Comparison of ENCODE assay signal across 10 cellular contexts in the genomic region with DNA sequence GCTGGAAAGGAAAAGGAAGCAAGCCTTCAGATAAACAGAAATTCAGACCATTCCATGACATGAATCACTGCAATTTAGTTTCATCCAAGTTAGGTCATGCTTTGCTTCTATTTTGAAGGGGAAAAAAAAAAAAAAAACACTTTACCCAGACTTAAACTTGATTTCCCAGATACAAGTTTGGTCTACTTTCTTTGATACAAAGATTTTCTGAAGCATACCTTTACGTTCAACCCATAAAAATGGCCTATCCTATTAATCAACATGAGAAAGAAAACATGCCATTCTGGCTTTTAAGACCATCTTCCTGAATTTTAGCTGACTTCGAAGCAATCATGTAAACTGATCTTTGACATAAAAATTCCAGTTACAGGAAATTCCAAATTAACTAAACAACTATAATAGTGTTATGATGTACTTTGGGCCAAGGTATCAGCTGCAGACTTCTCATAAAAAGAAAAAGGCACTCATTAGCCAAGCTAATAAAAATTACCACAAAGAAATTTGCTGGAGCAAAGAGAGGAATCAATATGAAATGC. TPM values are rescaled to one million over a fixed set of nuclear protein-coding genes. Genes with fewer than 3 reads are reported as not detected.
A peak's percentile ranks its signal among the peaks of the same experiment; 100 is the strongest.
DNase-seq lines count a peak whose midpoint lies in the region; ATAC-seq and TF ChIP-seq lines count a peak whose summit lies in the region.
"Had no signal": no experiment of that assay in that cellular context is flagged by ENCODE, and none has a peak within 500 bp of the region (broad histone marks: within the 10 kb centered on the region; RNA-seq: fewer than 3 reads in every experiment).

No MANE protein-coding gene starts in this region.

- intact Hi-C loops in heart left ventricle (cut with DNase I), result no loop called here
- intact Hi-C loops in right cardiac atrium (cut with DNase I), result no loop called here
- intact Hi-C loops in colonic mucosa (cut with DNase I), result no loop called here
- intact Hi-C loops in vagina (cut with DNase I), result no loop called here

- TF ChIP-seq CTCF in heart left ventricle (IDR thresholded peaks at IDR 0.05) (no peak), colonic mucosa (IDR thresholded peaks at IDR 0.05) (no peak), mesothelial cell of epicardium (IDR thresholded peaks at IDR 0.05; ENCODE audit: unreplicated experiment) (no peak), vagina (IDR thresholded peaks at IDR 0.05) (no peak)

- H3K27me3 Mint-ChIP-seq in mesothelial cell of epicardium (ENCODE audit: low read depth), result peaks cover 1% of the 10 kb centered on the region

- H3K4me3 Mint-ChIP-seq in mesothelial cell of epicardium, result no peak overlapping the region

- 59 to 80% (median 66%) methylated on average over 2 of the region's 2 CpGs for WGBS in heart left ventricle, 4 donors
- WGBS in right cardiac atrium, result 54% methylated on average over 2 of the region's 2 CpGs

- peak overlapping the region; percentile 60 for H3K27ac Mint-ChIP-seq in mesothelial cell of epicardium

- H3K36me3 ChIP-seq in heart left ventricle, result no peaks in the 10 kb centered on the region
- no peaks in the 10 kb centered on the region for H3K36me3 ChIP-seq in colonic mucosa
- H3K36me3 ChIP-seq in vagina, result no peaks in the 10 kb centered on the region

- H3K27ac ChIP-seq in heart left ventricle (peak overlapping the region in 11 of 12 donors; percentile 8 to 84 (median 47)), right cardiac atrium (ENCODE audit: low read length) (no peak overlapping the region), colonic mucosa (peak overlapping the region; percentile 20), vagina (peak overlapping the region; percentile 68)
- H3K27ac ChIP-seq: 22Rv1 had no signal

- no peaks in the 10 kb centered on the region for H3K27me3 ChIP-seq in heart left ventricle
- no peaks in the 10 kb centered on the region for H3K27me3 ChIP-seq in right cardiac atrium (ENCODE audit: control insufficient read depth, insufficient read depth)
- no peaks in the 10 kb centered on the region for H3K27me3 ChIP-seq in colonic mucosa
- no peaks in the 10 kb centered on the region for H3K27me3 ChIP-seq in vagina

- DNase-seq in heart left ventricle (no peak), right cardiac atrium (no peak), colonic mucosa (no peak), mesothelial cell of epicardium (ENCODE audit: low spot score in 2 of 2, unreplicated experiment in 2 of 2) (no peak), vagina (ENCODE audit: extremely low spot score in 2 of 2) (no peak), NCI-H526 treated with DMSO at 0.1 percent for 48 hours (lab: John Stamatoyannopoulos, UW) (no peak), cerebellar cortex (ENCODE audit: low spot score) (no peak)
- DNase-seq: NCI-H748 treated with DMSO at 0.1 percent for 48 hours had no signal

- H3K4me3 ChIP-seq in heart left ventricle (no peak overlapping the region), right cardiac atrium (ENCODE audit: low read length) (no peak overlapping the region), colonic mucosa (no peak overlapping the region), vagina (no peak overlapping the region)

- TF ChIP-seq POLR2A in heart left ventricle (IDR thresholded peaks at IDR 0.05) (no peak), vagina (IDR thresholded peaks at IDR 0.05) (no peak)

- no peaks in the 10 kb centered on the region for H3K9me3 Mint-ChIP-seq in mesothelial cell of epicardium

- H3K9me3 ChIP-seq in heart left ventricle (no peaks in the 10 kb centered on the region), right cardiac atrium (ENCODE audit: control insufficient read depth, low read length) (no peaks in the 10 kb centered on the region), colonic mucosa (no peaks in the 10 kb centered on the region), vagina (no peaks in the 10 kb centered on the region)

- H3K9ac ChIP-seq in colonic mucosa (ENCODE audit: low read depth in 2 of 2, low read length in 2 of 2), result no peak overlapping the region

- H3K36me3 Mint-ChIP-seq in mesothelial cell of epicardium, result no peaks in the 10 kb centered on the region

- peaks cover 28% of the 10 kb centered on the region for H3K4me1 Mint-ChIP-seq in mesothelial cell of epicardium

- H3K4me1 ChIP-seq in heart left ventricle (peaks cover 0 to 23% (median 6%) of the 10 kb centered on the region in 12 donors), right cardiac atrium (ENCODE audit: control insufficient read depth, insufficient read depth, low read length) (no peaks in the 10 kb centered on the region), colonic mucosa (no peaks in the 10 kb centered on the region), vagina (peaks cover 38% of the 10 kb centered on the region)

- ATAC-seq in heart left ventricle (peak in 2 of 4 donors; percentile 39 to 74), right cardiac atrium (no peak), GM21825 (IDR thresholded peaks at IDR 0.05; ENCODE audit: unreplicated experiment) (no peak)

RNA-seq across cellular contexts. Expression of a gene that starts 12.6 kb away (rescaled TPM):
- total RNA-seq in heart left ventricle (10 to 100 TPM in 1 of 9 donors, 1 to 10 TPM in 8; 2.5 to 12.7 (median 5.5) TPM), right cardiac atrium (1 to 10 TPM; 4.6 to 5.9 (median 5.0) TPM), colonic mucosa (10 to 100 TPM; 20.0 to 34.4 TPM), mesothelial cell of epicardium (24.6 to 27.8 TPM (median 26.7 TPM) in 3 replicates), vagina (33.9 TPM)
- polyA plus RNA-seq in heart left ventricle (1 to 10 TPM; 1.3 to 2.1 TPM), right cardiac atrium (2.2 TPM)

RNA-seq across cellular contexts. Expression of a gene that starts 13.1 kb away (rescaled TPM):
- under 1 TPM in 5 of 9 donors, not detected in 4; 0.12 to 0.53 (median 0.23) TPM for total RNA-seq in heart left ventricle
- under 1 TPM; 0.08 to 0.14 TPM for polyA plus RNA-seq in heart left ventricle
- under 1 TPM; 0.12 to 0.34 (median 0.21) TPM for total RNA-seq in right cardiac atrium
- 0.23 TPM for polyA plus RNA-seq in right cardiac atrium
- total RNA-seq in colonic mucosa, result 1 to 10 TPM in 1 of 2 donors, under 1 TPM in 1; 0.53 to 1.5 TPM
- total RNA-seq in mesothelial cell of epicardium, result 0.63 to 1.3 TPM (median 1.2 TPM) in 3 replicates
- total RNA-seq in vagina, result 2.0 TPM
